ENCODE assay signal across 16 cellular contexts in the genomic region with DNA sequence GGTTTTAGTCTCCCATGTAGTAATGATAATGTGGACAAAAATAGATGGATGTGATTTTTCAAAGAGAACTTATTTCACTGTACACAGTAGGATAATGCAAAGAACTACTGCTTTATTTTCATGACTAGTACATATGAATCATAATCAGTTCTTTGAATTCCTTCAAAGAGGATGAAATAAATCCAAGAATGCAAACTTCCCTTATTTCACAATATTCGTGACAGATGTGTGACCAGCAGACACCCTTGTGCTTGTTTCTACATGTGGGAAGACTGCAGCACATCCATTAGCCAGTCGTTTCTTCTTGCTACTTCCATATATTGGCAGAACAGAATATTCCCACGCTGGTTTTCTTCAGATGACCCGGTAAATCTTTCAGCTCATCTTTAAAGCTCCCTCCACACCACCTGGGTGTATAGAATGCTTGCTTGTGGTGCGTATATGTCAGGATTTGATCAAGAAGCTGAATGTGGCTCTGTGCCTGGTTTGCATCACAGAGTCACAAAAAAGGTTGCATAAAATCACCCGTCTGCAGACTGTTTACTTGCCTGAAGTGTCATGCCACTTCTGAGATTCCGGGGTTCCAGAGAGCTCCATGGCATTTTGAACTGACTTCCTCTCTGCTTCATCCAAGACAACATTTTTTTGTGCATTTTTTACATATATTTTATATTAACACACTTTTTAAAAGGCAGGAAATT. TPM values are rescaled to one million over a fixed set of nuclear protein-coding genes. Genes with fewer than 3 reads are reported as not detected.
DNase-seq lines count a peak whose midpoint lies in the region; ATAC-seq, FAIRE-seq and TF ChIP-seq lines count a peak whose summit lies in the region.
"Had no signal": no experiment of that assay in that cellular context is flagged by ENCODE, and none has a peak within 500 bp of the region (broad histone marks: within the 10 kb centered on the region; RNA-seq: fewer than 3 reads in every experiment).

No MANE protein-coding gene starts in this region.

- H3K27me3 ChIP-seq in RWPE2 (ENCODE audit: insufficient read depth, poor library complexity, severe bottlenecking) (no peaks in the 10 kb centered on the region), esophagus squamous epithelium (no peaks in the 10 kb centered on the region)
- H3K27me3 ChIP-seq: colonic mucosa, SJSA1 had no signal

- 20 to 23% methylated on average over 7 of the region's 7 CpGs for WGBS in esophagus squamous epithelium, 2 donors

- in situ Hi-C loops in ACHN (cut with HindIII; ENCODE audit: low pct_ligation_motif_present, low pct_unique_long_range_greater_than_20kb, low sequenced_read_pairs): no loop called here

- TF ChIP-seq POLR2A in esophagus squamous epithelium (IDR thresholded peaks at IDR 0.05): no peak

- no peak for FAIRE-seq in urothelium cell line (lab: Jason Lieb, UNC)

- H3K27ac ChIP-seq in RWPE2 (ENCODE audit: poor library complexity, severe bottlenecking): peak overlapping the region; percentile 78
- H3K27ac ChIP-seq in esophagus squamous epithelium: peak overlapping the region in 3 of 4 donors; percentile 2 to 54 (median 24)
- H3K27ac ChIP-seq: colonic mucosa, SJSA1 had no signal

- H3K4me1 ChIP-seq in RWPE2 (ENCODE audit: insufficient read depth, poor library complexity, severe bottlenecking) (peaks cover 24% of the 10 kb centered on the region), esophagus squamous epithelium (peaks cover 6 to 32% (median 6%) of the 10 kb centered on the region in 3 donors)
- H3K4me1 ChIP-seq: Caco-2, colonic mucosa had no signal

- H3K36me3 ChIP-seq in RWPE2 (ENCODE audit: low read depth): no peaks in the 10 kb centered on the region
- no peaks in the 10 kb centered on the region for H3K36me3 ChIP-seq in esophagus squamous epithelium
- H3K36me3 ChIP-seq: colonic mucosa, SJSA1 had no signal

- no peak overlapping the region for H3K4me3 ChIP-seq in RWPE2 (ENCODE audit: severe bottlenecking)
- H3K4me3 ChIP-seq in esophagus squamous epithelium: peak overlapping the region in 2 of 4 donors; percentile 5 to 19
- H3K4me3 ChIP-seq: colonic mucosa, SJSA1 had no signal

- H3K9me3 ChIP-seq in RWPE2 (ENCODE audit: severe bottlenecking): no peaks in the 10 kb centered on the region
- H3K9me3 ChIP-seq in esophagus squamous epithelium: no peaks in the 10 kb centered on the region
- H3K9me3 ChIP-seq: Caco-2, colonic mucosa, SJSA1 had no signal

- peak; percentile 75 for DNase-seq in ELR (ENCODE audit: low read depth)
- peak; percentile 69 for DNase-seq in RWPE2 (ENCODE audit: low spot score)
- DNase-seq in esophagus squamous epithelium (lab: John Stamatoyannopoulos, UW): no peak
- peak; percentile 61 for DNase-seq in non-pigmented ciliary epithelial cell (ENCODE audit: low read depth)
- DNase-seq in ACHN: no peak
- DNase-seq in NOMO-1 treated with DMSO at 0.1 percent for 48 hours (lab: John Stamatoyannopoulos, UW; ENCODE audit: unreplicated experiment): no peak
- no peak for DNase-seq in kidney tubule cell (ENCODE audit: low spot score)
- no peak for DNase-seq in urothelium cell line (ENCODE audit: low spot score)
- DNase-seq: activated naive CD4-positive, alpha-beta T cell treated with anti-CD3 and anti-CD28 coated beads, Interleukin-2, amount 50 U/mL, for 16 hours; Caco-2; colonic mucosa; NCI-H1417 treated with DMSO at 0.1 percent for 48 hours; NCI-H524 treated with DMSO at 0.1 percent for 48 hours had no signal

- intact Hi-C loops in esophagus squamous epithelium (cut with DNase I): no loop called here

- no peak for TF ChIP-seq CTCF in RWPE2 (IDR thresholded peaks at IDR 0.05; ENCODE audit: poor library complexity, severe bottlenecking)
- no peak for TF ChIP-seq CTCF in esophagus squamous epithelium (IDR thresholded peaks at IDR 0.05)

- ATAC-seq in RWPE2 (ENCODE audit: low read depth): peak; percentile 93
- ATAC-seq: left lobe of liver; natural killer cell treated with Interleukin-12 subunit alpha and Interleukin-12 subunit beta and Interleukin-15 and Interleukin-18, amount 100 ng/mL, for 72 hours had no signal

RNA-seq across cellular contexts. Expression of a gene that starts 47.7 kb away (rescaled TPM):
- total RNA-seq in esophagus squamous epithelium: 10 to 100 TPM in 1 of 4 donors, 1 to 10 TPM in 2, under 1 TPM in 1; 0.61 to 18.5 (median 2.8) TPM

Comparison
In these comparisons a context has a peak if more than half of its experiments do, and no peak if none do; other contexts are left out.
1. DNase-seq: peak in ELR (single experiment), RWPE2 (single experiment) and non-pigmented ciliary epithelial cell (single experiment); none in esophagus squamous epithelium (single experiment), ACHN (single experiment), NOMO-1 treated with DMSO at 0.1 percent for 48 hours (single experiment), kidney tubule cell (single experiment) and urothelium cell line (single experiment).